Comparison of ENCODE assay signal across 12 cellular contexts in the genomic region with DNA sequence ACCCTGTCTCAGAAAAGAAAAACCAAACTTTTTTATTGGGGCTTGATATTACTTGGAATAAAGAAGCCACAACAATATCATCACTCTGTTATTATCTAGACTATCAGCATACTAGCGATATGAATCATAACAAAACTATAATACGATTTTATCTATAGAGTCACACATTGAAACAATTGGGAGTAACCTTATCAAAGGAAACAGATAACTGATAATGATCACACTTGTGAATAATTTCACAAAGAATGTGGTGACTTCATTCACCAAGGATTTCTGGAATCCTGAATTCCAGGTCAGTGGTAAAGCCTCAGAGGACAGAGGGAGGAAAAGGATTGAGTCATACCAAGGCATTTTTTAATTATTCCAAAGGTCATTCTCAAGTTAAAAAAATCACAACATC. TPM values are rescaled to one million over a fixed set of nuclear protein-coding genes. Genes with fewer than 3 reads are reported as not detected.
DNase-seq lines count a peak whose midpoint lies in the region; ATAC-seq, FAIRE-seq and TF ChIP-seq lines count a peak whose summit lies in the region.
"Had no signal": no experiment of that assay in that cellular context is flagged by ENCODE, and none has a peak within 500 bp of the region (broad histone marks: within the 10 kb centered on the region; RNA-seq: fewer than 3 reads in every experiment).

No MANE protein-coding gene starts in this region.

- CTCF ChIA-PET in A549 (lab: Yijun Ruan, JAX): interaction anchor here (0.6 to 2.5 kb wide), 4 partner anchors 10 to 151 kb away, joined by 3 to 10 read pairs (median 4); no protein-coding TSS in a partner anchor

- DNase-seq in A549 (ENCODE audit: low read depth in 1 of 2, low spot score in 1 of 2): peak; percentile 73 to 81
- peak; percentile 89 for DNase-seq in HS-5 (ENCODE audit: low read depth)
- DNase-seq in astrocyte of the cerebellum (ENCODE audit: low read depth): peak; percentile 74
- DNase-seq in iPS DF 4.7 (ENCODE audit: extremely low read depth, low spot score): peak; percentile 49
- no peak for DNase-seq in upper lobe of right lung
- no peak for DNase-seq in lower lobe of right lung
- DNase-seq: activated naive CD8-positive, alpha-beta T cell treated with anti-CD3 and anti-CD28 coated beads, Interleukin-2, amount 10 ng/mL, durations not matched to agents 7 days and 5 days; NCI-H1694 treated with DMSO at 0.1 percent for 48 hours; uterus had no signal

- FAIRE-seq in A549 (lab: Jason Lieb, UNC): peak; percentile 97
- FAIRE-seq: TTC549 had no signal

- in situ Hi-C loops in astrocyte of the cerebellum (cut with HindIII; ENCODE audit: low sequenced_read_pairs): no loop called here

- H3K4me3 ChIP-seq in A549 (no peak overlapping the region), astrocyte of the cerebellum (ENCODE audit: low read depth, low read length) (no peak overlapping the region), upper lobe of right lung (no peak overlapping the region), lower lobe of right lung (no peak overlapping the region)
- H3K4me3 ChIP-seq: uterus had no signal

- POLR2A ChIA-PET in A549 (lab: Yijun Ruan, JAX): no interaction called here

- peak overlapping the region; percentile 75 to 88 for H3K27ac ChIP-seq in A549
- no peak overlapping the region for H3K27ac ChIP-seq in upper lobe of right lung
- H3K27ac ChIP-seq in lower lobe of right lung: no peak overlapping the region

- peak overlapping the region; percentile 77 for H3K4me2 ChIP-seq in A549

- ATAC-seq in A549 (peak; percentile 87 to 88), upper lobe of right lung (no peak), HG03135 (IDR thresholded peaks at IDR 0.05; ENCODE audit: unreplicated experiment) (no peak), lower lobe of right lung (no peak), HG03342 (IDR thresholded peaks at IDR 0.05; ENCODE audit: unreplicated experiment) (no peak)

- H3K4me1 ChIP-seq in A549 (peaks cover 43% of the 10 kb centered on the region), upper lobe of right lung (peaks cover 3% of the 10 kb centered on the region), lower lobe of right lung (no peaks in the 10 kb centered on the region)
- H3K4me1 ChIP-seq: uterus had no signal

- peak in 1 of 2 experiments; percentile 83; a peak in 2 of 5 replicates for TF ChIP-seq EP300 in A549 (IDR thresholded peaks at IDR 0.05)

- no peak for TF ChIP-seq CTCF in A549 (IDR thresholded peaks at IDR 0.05)
- TF ChIP-seq CTCF in astrocyte of the cerebellum (IDR thresholded peaks at IDR 0.05; ENCODE audit: low read depth, low read length, missing control alignments): no peak
- no peak for TF ChIP-seq CTCF in upper lobe of right lung (IDR thresholded peaks at IDR 0.05)
- no peak for TF ChIP-seq CTCF in lower lobe of right lung (IDR thresholded peaks at IDR 0.05)

- H3K27me3 ChIP-seq in upper lobe of right lung (no peaks in the 10 kb centered on the region), lower lobe of right lung (ENCODE audit: low read depth) (no peaks in the 10 kb centered on the region)
- H3K27me3 ChIP-seq: uterus had no signal

- intact Hi-C loops in upper lobe of right lung (cut with DNase I): no loop called here
- intact Hi-C loops in lower lobe of right lung (cut with DNase I): no loop called here

- TF ChIP-seq POLR2A in A549 (IDR thresholded peaks at IDR 0.05; ENCODE audit: low read length): no peak

- WGBS in A549 (ENCODE audit: missing lambda C conversion rate): under 1% methylated on average over 2 of the region's 2 CpGs

- no peak for TF ChIP-seq RAD21 in A549 (conservative IDR thresholded peaks at IDR 0.05 in 1 of 2, IDR thresholded peaks at IDR 0.05 in 1 of 2)

- no peaks in the 10 kb centered on the region for H3K9me3 ChIP-seq in A549
- no peaks in the 10 kb centered on the region for H3K9me3 ChIP-seq in upper lobe of right lung
- no peaks in the 10 kb centered on the region for H3K9me3 ChIP-seq in lower lobe of right lung
- H3K9me3 ChIP-seq: uterus had no signal

- H3K36me3 ChIP-seq in upper lobe of right lung (no peaks in the 10 kb centered on the region), lower lobe of right lung (no peaks in the 10 kb centered on the region)
- H3K36me3 ChIP-seq: uterus had no signal

TF ChIP-seq in A549, 52 proteins besides CTCF, POLR2A, EP300 and RAD21:
- TF ChIP-seq JUN (IDR thresholded peaks at IDR 0.05) (peak; percentile 78 to 92; a peak in 4 of 5 replicates), CBX2 (IDR thresholded peaks at IDR 0.05; ENCODE audit: borderline replicate concordance, low read depth) (no peak), NFE2L2 (conservative IDR thresholded peaks at IDR 0.05; ENCODE audit: low read length) (no peak), TFCP2L1 (CRISPR knock-in tag; IDR thresholded peaks at IDR 0.05) (no peak), FOSL2 (IDR thresholded peaks at IDR 0.05) (peak; percentile 93), FOSL2 (CRISPR knock-in tag; IDR thresholded peaks at IDR 0.05) (peak; percentile 91), CBX8 (IDR thresholded peaks at IDR 0.05) (no peak), EHMT2 (IDR thresholded peaks at IDR 0.05; ENCODE audit: low read depth) (no peak), RARB (CRISPR knock-in tag; IDR thresholded peaks at IDR 0.05) (0 out of 2 replicates have a peak, but pooled peaks have one; percentile 57), PBX3 (IDR thresholded peaks at IDR 0.05) (peak; percentile 52; the same call in 1 of the 2 replicates), GATA3 (IDR thresholded peaks at IDR 0.05; ENCODE audit: borderline replicate concordance) (peak; percentile 100), JUNB (IDR thresholded peaks at IDR 0.05) (peak; percentile 98), CEBPB (IDR thresholded peaks at IDR 0.05) (peak in 1 of 2 experiments; percentile 84; a peak in 2 of 4 replicates), BHLHE40 (IDR thresholded peaks at IDR 0.05; ENCODE audit: low read depth, low read length) (no peak), ZFP36 (IDR thresholded peaks at IDR 0.05; ENCODE audit: borderline replicate concordance, partially characterized antibody) (no peak), MYC (IDR thresholded peaks at IDR 0.05; ENCODE audit: borderline replicate concordance, low read length) (no peak), MAZ (IDR thresholded peaks at IDR 0.05; ENCODE audit: borderline replicate concordance, low read depth, low read length) (no peak), NPAS2 (CRISPR knock-in tag; IDR thresholded peaks at IDR 0.05; ENCODE audit: borderline replicate concordance) (no peak), SREBF2 (IDR thresholded peaks at IDR 0.05) (no peak)
- TF ChIP-seq, protein P1, sequence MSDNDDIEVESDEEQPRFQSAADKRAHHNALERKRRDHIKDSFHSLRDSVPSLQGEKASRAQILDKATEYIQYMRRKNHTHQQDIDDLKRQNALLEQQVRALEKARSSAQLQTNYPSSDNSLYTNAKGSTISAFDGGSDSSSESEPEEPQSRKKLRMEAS (IDR thresholded peaks at IDR 0.05): peak; percentile 64; the same call in 1 of the 2 replicates
- TF ChIP-seq, protein P2, sequence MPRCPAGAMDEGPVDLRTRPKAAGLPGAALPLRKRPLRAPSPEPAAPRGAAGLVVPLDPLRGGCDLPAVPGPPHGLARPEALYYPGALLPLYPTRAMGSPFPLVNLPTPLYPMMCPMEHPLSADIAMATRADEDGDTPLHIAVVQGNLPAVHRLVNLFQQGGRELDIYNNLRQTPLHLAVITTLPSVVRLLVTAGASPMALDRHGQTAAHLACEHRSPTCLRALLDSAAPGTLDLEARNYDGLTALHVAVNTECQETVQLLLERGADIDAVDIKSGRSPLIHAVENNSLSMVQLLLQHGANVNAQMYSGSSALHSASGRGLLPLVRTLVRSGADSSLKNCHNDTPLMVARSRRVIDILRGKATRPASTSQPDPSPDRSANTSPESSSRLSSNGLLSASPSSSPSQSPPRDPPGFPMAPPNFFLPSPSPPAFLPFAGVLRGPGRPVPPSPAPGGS (IDR thresholded peaks at IDR 0.05): 0 out of 3 replicates have a peak, but pooled peaks have one; percentile 40
- TF ChIP-seq, protein P3, sequence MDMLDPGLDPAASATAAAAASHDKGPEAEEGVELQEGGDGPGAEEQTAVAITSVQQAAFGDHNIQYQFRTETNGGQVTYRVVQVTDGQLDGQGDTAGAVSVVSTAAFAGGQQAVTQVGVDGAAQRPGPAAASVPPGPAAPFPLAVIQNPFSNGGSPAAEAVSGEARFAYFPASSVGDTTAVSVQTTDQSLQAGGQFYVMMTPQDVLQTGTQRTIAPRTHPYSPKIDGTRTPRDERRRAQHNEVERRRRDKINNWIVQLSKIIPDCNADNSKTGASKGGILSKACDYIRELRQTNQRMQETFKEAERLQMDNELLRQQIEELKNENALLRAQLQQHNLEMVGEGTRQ (IDR thresholded peaks at IDR 0.05): no peak

RNA-seq across cellular contexts. Expression of gene NMT2, which starts 32.1 kb away (rescaled TPM):
- polyA plus RNA-seq in A549 (2011; rRNA removed) (13.1 and 14.7 TPM in 2 replicates), A549 (2017; fragmentation: RNase III; extraction: RNeasy Plus Mini Kit Qiagen cat#74134 plus additional on column Dnase treatment) (19.6 to 23.2 TPM (median 22.5 TPM) in 3 replicates)
- polyA plus RNA-seq in A549 (2012; cell fraction: cytosol; rRNA removed): 9.0 and 9.3 TPM in 2 replicates
- 5.6 and 16.5 TPM in 2 replicates for polyA plus RNA-seq in A549 (2012; cell fraction: nucleus; rRNA removed)
- 5.5 and 7.5 TPM in 2 replicates for polyA minus RNA-seq in A549 (2011; rRNA and poly(A)+ RNA removed)
- total RNA-seq in upper lobe of right lung (12.4 TPM), lower lobe of right lung (10.2 TPM)

Comparison
In these comparisons a context has a peak if more than half of its experiments do, and no peak if none do; other contexts are left out.
1. ATAC-seq: peak in A549 (2 of 2); none in upper lobe of right lung (single experiment), HG03135 (single experiment), lower lobe of right lung (0 of 2) and HG03342 (single experiment).
2. DNase-seq: peak in A549 (2 of 2), HS-5 (single experiment), astrocyte of the cerebellum (single experiment) and iPS DF 4.7 (single experiment); none in upper lobe of right lung (single experiment) and lower lobe of right lung (single experiment).
3. H3K27ac ChIP-seq: peak in A549 (2 of 2); none in upper lobe of right lung (single experiment) and lower lobe of right lung (single experiment).